8 cellular contexts compared by ENCODE assay signal in genomic region chr5:150672237-150672883, GRCh38. TPM values are rescaled to one million over a fixed set of nuclear protein-coding genes. Genes with fewer than 3 reads are reported as not detected.
DNase-seq lines count a peak whose midpoint lies in the region; ATAC-seq and TF ChIP-seq lines count a peak whose summit lies in the region.

No MANE protein-coding gene starts in this region.

- H2AFZ ChIP-seq in parathyroid adenoma = peak overlapping the region; percentile 61

- no peaks in the 10 kb centered on the region for H3K79me2 ChIP-seq in parathyroid adenoma

- intact Hi-C loops in CD4-positive, alpha-beta memory T cell (cut with micrococcal nuclease) = no loop called here
- intact Hi-C loops in head of caudate nucleus (cut with DNase I) = no loop called here

- no peaks in the 10 kb centered on the region for H3K9me3 Mint-ChIP-seq in CD4-positive, alpha-beta memory T cell
- H3K9me3 Mint-ChIP-seq in activated T-cell treated with anti-CD3 and anti-CD28 coated beads, Interleukin-2, amount 50 U/mL, for 72 hours = no peaks in the 10 kb centered on the region

- H3K36me3 ChIP-seq in CD4-positive, alpha-beta memory T cell (ENCODE audit: insufficient read depth, low read length) = no peaks in the 10 kb centered on the region
- H3K36me3 ChIP-seq in HUES48 (ENCODE audit: control insufficient read depth, insufficient read depth, low read length) = peaks cover 18% of the 10 kb centered on the region
- no peaks in the 10 kb centered on the region for H3K36me3 ChIP-seq in parathyroid adenoma (ENCODE audit: control insufficient read depth, insufficient read depth, low read length)

- H3K36me3 Mint-ChIP-seq in CD4-positive, alpha-beta memory T cell = no peaks in the 10 kb centered on the region
- no peaks in the 10 kb centered on the region for H3K36me3 Mint-ChIP-seq in activated T-cell treated with anti-CD3 and anti-CD28 coated beads, Interleukin-2, amount 50 U/mL, for 72 hours (ENCODE audit: insufficient read depth in 2 of 2)

- peak overlapping the region; percentile 81 to 86 (median 83) for H3K4me3 Mint-ChIP-seq in CD4-positive, alpha-beta memory T cell
- peak overlapping the region; percentile 72 to 79 for H3K4me3 Mint-ChIP-seq in activated T-cell treated with anti-CD3 and anti-CD28 coated beads, Interleukin-2, amount 50 U/mL, for 72 hours

- peak overlapping the region; percentile 23 to 52 for H3K4me3 ChIP-seq in CD4-positive, alpha-beta memory T cell (ENCODE audit: low read length in 2 of 2)
- peak overlapping the region; percentile 81 for H3K4me3 ChIP-seq in HUES48 (ENCODE audit: low read depth, low read length)
- H3K4me3 ChIP-seq in parathyroid adenoma (ENCODE audit: low read depth, low read length) = no peak overlapping the region

- H3K4me1 ChIP-seq in CD4-positive, alpha-beta memory T cell (ENCODE audit: insufficient read depth, low read length) = peaks cover 18% of the 10 kb centered on the region
- peaks cover 15% of the 10 kb centered on the region for H3K4me1 ChIP-seq in HUES48 (ENCODE audit: control insufficient read depth, insufficient read depth, low read length)
- no peaks in the 10 kb centered on the region for H3K4me1 ChIP-seq in parathyroid adenoma

- peaks cover 3 to 17% (median 7%) of the 10 kb centered on the region in 4 donors for H3K4me1 Mint-ChIP-seq in CD4-positive, alpha-beta memory T cell
- H3K4me1 Mint-ChIP-seq in activated T-cell treated with anti-CD3 and anti-CD28 coated beads, Interleukin-2, amount 50 U/mL, for 72 hours (ENCODE audit: low read depth) = peaks cover 15% of the 10 kb centered on the region

- peak overlapping the region; percentile 43 for H3K4me2 ChIP-seq in parathyroid adenoma (ENCODE audit: low read length)

- H3K27ac Mint-ChIP-seq in CD4-positive, alpha-beta memory T cell = peak overlapping the region in 1 of 7 donors; percentile 45
- no peak overlapping the region for H3K27ac Mint-ChIP-seq in activated T-cell treated with anti-CD3 and anti-CD28 coated beads, Interleukin-2, amount 50 U/mL, for 72 hours

- no peaks in the 10 kb centered on the region for H3K9me3 ChIP-seq in CD4-positive, alpha-beta memory T cell (ENCODE audit: control insufficient read depth in 1 of 2, low read length in 2 of 2)
- H3K9me3 ChIP-seq in HUES48 (ENCODE audit: control insufficient read depth, insufficient read depth, low read length) = no peaks in the 10 kb centered on the region
- no peaks in the 10 kb centered on the region for H3K9me3 ChIP-seq in parathyroid adenoma (ENCODE audit: control insufficient read depth, low read length)

- peak; percentile 69 to 70 for ATAC-seq in activated T-cell treated with anti-CD3 and anti-CD28 coated beads, Interleukin-2, amount 50 U/mL, for 72 hours (replicated peaks in 1 of 2)
- ATAC-seq in GM19035 (IDR thresholded peaks at IDR 0.05; ENCODE audit: unreplicated experiment) (no peak), HG03097 (IDR thresholded peaks at IDR 0.05; ENCODE audit: low FRiP score, unreplicated experiment) (no peak)

- DNase-seq in CD4-positive, alpha-beta memory T cell = peak in 1 of 5 donors; percentile 16
- DNase-seq in activated T-cell treated with anti-CD3 and anti-CD28 coated beads, Interleukin-2, amount 50 U/mL, for 72 hours = peak; percentile 23 to 26
- DNase-seq in head of caudate nucleus (peak in 40 of 42 donors; percentile 31 to 91 (median 66)), OCI-M2 (lab: John Stamatoyannopoulos, UW; ENCODE audit: unreplicated experiment) (no peak)

- H3K9ac ChIP-seq in HUES48 (ENCODE audit: low read depth, low read length) = peak overlapping the region; percentile 80
- no peak overlapping the region for H3K9ac ChIP-seq in parathyroid adenoma

- TF ChIP-seq CTCF in parathyroid adenoma (IDR thresholded peaks at IDR 0.05) = no peak

- H3K27me3 ChIP-seq in CD4-positive, alpha-beta memory T cell (ENCODE audit: insufficient read depth, low read length) = peaks cover 28% of the 10 kb centered on the region
- H3K27me3 ChIP-seq in HUES48 (ENCODE audit: control insufficient read depth, insufficient read depth, low read length) = no peaks in the 10 kb centered on the region
- H3K27me3 ChIP-seq in parathyroid adenoma (ENCODE audit: control insufficient read depth, insufficient read depth, low read length) = no peaks in the 10 kb centered on the region

- no peak overlapping the region for H3K27ac ChIP-seq in CD4-positive, alpha-beta memory T cell (ENCODE audit: low read depth, low read length)
- peak overlapping the region; percentile 80 for H3K27ac ChIP-seq in HUES48 (ENCODE audit: low read depth, low read length)
- no peak overlapping the region for H3K27ac ChIP-seq in parathyroid adenoma

- CTCF ChIA-PET in CD4-positive, alpha-beta memory T cell (lab: Charles Lee; ENCODE audit: partially characterized antibody) = interaction anchor here (0.7 to 1.1 kb wide), 2 partner anchors 9 to 174 kb away, joined by 3 to 4 read pairs; no protein-coding TSS in a partner anchor

- POLR2A ChIA-PET in CD4-positive, alpha-beta memory T cell (lab: Charles Lee; ENCODE audit: partially characterized antibody) = interaction anchor here (1.2 kb wide), 1 partner anchor 29 kb away, joined by 3 read pairs; the partner anchor contains the start of gene RBM22

- H3K27me3 Mint-ChIP-seq in CD4-positive, alpha-beta memory T cell = peaks cover 8 to 14% of the 10 kb centered on the region in 2 donors
- H3K27me3 Mint-ChIP-seq in activated T-cell treated with anti-CD3 and anti-CD28 coated beads, Interleukin-2, amount 50 U/mL, for 72 hours (ENCODE audit: low read depth) = peaks cover 18% of the 10 kb centered on the region

RNA-seq across cellular contexts. Expression of gene MYOZ3, which starts 11.3 kb away (rescaled TPM):
- not detected for total RNA-seq in CD4-positive, alpha-beta memory T cell
- not detected for polyA plus RNA-seq in CD4-positive, alpha-beta memory T cell
- under 1 TPM in 1 of 2 donors, not detected in 1; 0.16 TPM for total RNA-seq in activated T-cell treated with anti-CD3 and anti-CD28 coated beads, Interleukin-2, amount 50 U/mL, for 72 hours

RNA-seq across cellular contexts. Expression of gene RBM22, which starts 28.5 kb away (rescaled TPM):
- 10 to 100 TPM; 91.0 to 91.2 TPM for total RNA-seq in CD4-positive, alpha-beta memory T cell
- 10 to 100 TPM; 52.4 to 69.4 TPM for polyA plus RNA-seq in CD4-positive, alpha-beta memory T cell
- total RNA-seq in activated T-cell treated with anti-CD3 and anti-CD28 coated beads, Interleukin-2, amount 50 U/mL, for 72 hours = 10 to 100 TPM; 86.2 to 97.2 TPM

RNA-seq across cellular contexts. Expression of gene SYNPO, which starts 31.9 kb away (rescaled TPM):
- under 1 TPM in 1 of 2 experiments, not detected in 1; 0.06 TPM for total RNA-seq in CD4-positive, alpha-beta memory T cell
- polyA plus RNA-seq in CD4-positive, alpha-beta memory T cell = not detected
- under 1 TPM; 0.30 to 0.36 TPM for total RNA-seq in activated T-cell treated with anti-CD3 and anti-CD28 coated beads, Interleukin-2, amount 50 U/mL, for 72 hours

Comparison
In these comparisons a context has a peak if more than half of its experiments do, and no peak if none do; other contexts are left out.
1. ATAC-seq: peak in activated T-cell treated with anti-CD3 and anti-CD28 coated beads, Interleukin-2, amount 50 U/mL, for 72 hours (2 of 2); none in GM19035 (single experiment) and HG03097 (single experiment).